ENCODE assay signal across 12 cellular contexts in the genomic region with DNA sequence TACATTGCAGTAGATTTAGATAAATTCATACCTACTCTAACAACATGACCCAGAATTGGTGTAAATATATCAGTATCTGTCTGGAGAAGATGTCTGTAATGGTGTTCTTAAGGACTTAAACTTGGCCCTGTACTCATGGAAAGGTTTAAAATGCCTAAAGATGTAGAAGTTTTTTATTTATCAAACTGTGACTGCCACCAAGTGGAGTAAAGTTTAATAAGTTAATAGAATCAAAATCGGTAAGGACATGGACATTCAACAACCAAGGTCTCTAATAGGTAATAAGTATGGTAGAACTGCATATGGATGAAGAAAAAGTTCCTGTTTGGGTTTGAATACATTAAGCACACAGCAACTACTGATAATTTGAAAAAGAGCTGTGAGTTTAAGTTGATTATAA.
A peak's percentile ranks its signal among the peaks of the same experiment; 100 is the strongest.
DNase-seq lines count a peak whose midpoint lies in the region; ATAC-seq, FAIRE-seq and TF ChIP-seq lines count a peak whose summit lies in the region.
"Had no signal": no experiment of that assay in that cellular context is flagged by ENCODE, and none has a peak within 500 bp of the region (broad histone marks: within the 10 kb centered on the region; RNA-seq: fewer than 3 reads in every experiment).

No MANE protein-coding gene starts in this region.

- H3K4me3 ChIP-seq in DND-41 (ENCODE audit: low read depth in 1 of 2, low read length in 2 of 2) (no peak overlapping the region), astrocyte of the cerebellum (ENCODE audit: low read depth, low read length) (no peak overlapping the region)

- no peak for DNase-seq in DND-41
- DNase-seq in NCI-H1694 treated with DMSO at 0.1 percent for 48 hours (lab: John Stamatoyannopoulos, UW): peak; percentile 16
- DNase-seq in astrocyte of the cerebellum (ENCODE audit: low read depth): peak; percentile 47
- peak; percentile 48 for DNase-seq in midbrain (lab: John Stamatoyannopoulos, UW)
- no peak for DNase-seq in AG08396 (ENCODE audit: low spot score)
- no peak for DNase-seq in NCI-H345 treated with DMSO at 0.1 percent for 48 hours (lab: John Stamatoyannopoulos, UW; ENCODE audit: unreplicated experiment)
- DNase-seq in GM19239 (ENCODE audit: insufficient read length, low spot score): no peak
- DNase-seq: activated CD4-positive, alpha-beta T cell treated with anti-CD3 and anti-CD28 coated beads, Interleukin-2, amount 10 ng/mL, durations not matched to agents 7 days and 5 days; activated naive CD8-positive, alpha-beta T cell treated with anti-CD3 and anti-CD28 coated beads for 36 hours; DMS153; stimulated activated CD8-positive, alpha-beta memory T cell treated with anti-CD3 and anti-CD28 coated beads, Interleukin-4, amount 100 ng/mL, for 48 hours had no signal

- H3K9ac ChIP-seq in DND-41 (ENCODE audit: low read depth, low read length): no peak overlapping the region

- no peaks in the 10 kb centered on the region for H3K79me2 ChIP-seq in DND-41 (ENCODE audit: insufficient read depth, low read length)

- no peaks in the 10 kb centered on the region for H3K27me3 ChIP-seq in DND-41 (ENCODE audit: insufficient read depth, low read length, poor library complexity)

- in situ Hi-C loops in astrocyte of the cerebellum (cut with HindIII; ENCODE audit: low sequenced_read_pairs): no loop called here

- ATAC-seq in DND-41 (ENCODE audit: insufficient read depth, low read depth) (no peak), GM21447 (IDR thresholded peaks at IDR 0.05; ENCODE audit: unreplicated experiment) (no peak)

- H3K9me3 ChIP-seq in DND-41 (ENCODE audit: insufficient read depth, low read length, severe bottlenecking): no peaks in the 10 kb centered on the region

- no peaks in the 10 kb centered on the region for H4K20me1 ChIP-seq in DND-41 (ENCODE audit: insufficient read depth, low read length)

- H3K36me3 ChIP-seq in DND-41 (ENCODE audit: insufficient read depth, low read length): no peaks in the 10 kb centered on the region

- no peak overlapping the region for H2AFZ ChIP-seq in DND-41 (ENCODE audit: low read depth, low read length)

- no peak overlapping the region for H3K4me2 ChIP-seq in DND-41 (ENCODE audit: insufficient read depth, low read length)

- FAIRE-seq in GM19239 (lab: Jason Lieb, UNC): no peak

- TF ChIP-seq CTCF in DND-41 (IDR thresholded peaks at IDR 0.05; ENCODE audit: borderline replicate concordance, extremely low read depth, low read length, poor library complexity, severe bottlenecking) (peak; percentile 15), astrocyte of the cerebellum (IDR thresholded peaks at IDR 0.05; ENCODE audit: low read depth, low read length, missing control alignments) (no peak)

- no peaks in the 10 kb centered on the region for H3K4me1 ChIP-seq in DND-41 (ENCODE audit: insufficient read depth, low read length)

- H3K27ac ChIP-seq in DND-41 (ENCODE audit: low read length): no peak overlapping the region

Comparison
In these comparisons a context has a peak if more than half of its experiments do, and no peak if none do; other contexts are left out.
1. DNase-seq: peak in NCI-H1694 treated with DMSO at 0.1 percent for 48 hours (single experiment), astrocyte of the cerebellum (single experiment) and midbrain (single experiment); none in DND-41 (single experiment), AG08396 (single experiment), NCI-H345 treated with DMSO at 0.1 percent for 48 hours (single experiment) and GM19239 (single experiment).